ENCODE assay signal across 8 cellular contexts in the genomic region with DNA sequence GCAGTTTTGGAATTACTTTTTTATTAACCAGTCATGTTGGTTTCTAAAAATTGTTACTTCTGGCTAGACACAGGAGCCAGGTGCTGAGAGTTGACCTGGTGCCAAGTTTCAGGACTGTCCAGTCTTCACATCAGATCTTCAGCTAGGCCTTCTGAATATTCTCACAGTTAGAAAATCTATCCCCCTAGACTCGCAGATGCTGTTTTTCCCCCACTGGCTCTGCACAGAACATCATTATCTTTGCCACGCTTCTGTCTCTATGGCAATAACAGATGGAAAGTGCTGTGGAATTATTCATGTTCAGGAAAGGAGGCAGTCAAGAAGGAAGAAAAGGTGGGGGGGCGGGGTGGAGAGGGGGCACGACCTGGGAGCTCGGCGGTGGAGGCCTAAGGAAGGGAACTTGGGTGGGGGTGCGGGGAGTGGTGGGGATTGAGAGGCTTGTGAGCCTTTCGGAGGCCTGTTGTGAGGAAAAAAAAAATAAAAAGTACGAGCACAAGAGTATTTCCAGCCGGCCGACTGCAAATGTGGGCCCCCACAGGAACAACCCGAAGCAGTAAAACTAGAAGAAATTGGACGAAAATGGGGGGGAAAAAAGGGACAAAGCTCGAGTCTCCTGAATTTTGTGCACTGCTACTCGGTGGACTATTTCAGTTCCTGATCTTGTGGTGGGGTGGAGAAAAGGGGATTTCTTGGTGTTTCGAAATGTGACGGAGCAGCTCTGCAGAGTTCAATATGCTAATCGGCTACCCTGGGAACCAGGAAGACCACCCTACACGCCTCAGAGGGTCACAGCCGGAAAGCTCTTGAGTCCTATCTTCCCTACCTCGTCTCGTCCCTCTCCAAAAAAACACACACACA. TPM values are rescaled to one million over a fixed set of nuclear protein-coding genes. Genes with fewer than 3 reads are reported as not detected.
A peak's percentile ranks its signal among the peaks of the same experiment; 100 is the strongest.
DNase-seq lines count a peak whose midpoint lies in the region; ATAC-seq and TF ChIP-seq lines count a peak whose summit lies in the region.

No MANE protein-coding gene starts in this region.

- DNase-seq in DMS 273 (lab: John Stamatoyannopoulos, UW; ENCODE audit: unreplicated experiment) (peak; percentile 95), OCI-M1 (lab: John Stamatoyannopoulos, UW) (peak; percentile 77), left lung (peak; percentile 53 to 78), stomach (peak; percentile 35), 8988T (no peak)
- no peak for DNase-seq in central memory CD8-positive, alpha-beta T cell (ENCODE audit: low spot score in 2 of 2)

- H3K36me3 ChIP-seq in left lung (peaks cover 0 to 15% of the 10 kb centered on the region in 2 donors), stomach (no peaks in the 10 kb centered on the region)

- peak; percentile 7 for ATAC-seq in GM19455 (IDR thresholded peaks at IDR 0.05; ENCODE audit: unreplicated experiment)
- peak; percentile 2 for ATAC-seq in HG03520 (IDR thresholded peaks at IDR 0.05; ENCODE audit: unreplicated experiment)
- no peak for ATAC-seq in central memory CD8-positive, alpha-beta T cell (replicated peaks; ENCODE audit: extremely low read depth, poor library complexity, severe bottlenecking)
- ATAC-seq in left lung: peak; percentile 1

- TF ChIP-seq CTCF in left lung (IDR thresholded peaks at IDR 0.05): no peak
- no peak for TF ChIP-seq CTCF in stomach (IDR thresholded peaks at IDR 0.05)

- intact Hi-C loops in left lung (cut with DNase I): no loop called here
- intact Hi-C loops in stomach (cut with DNase I; ENCODE audit: low total_unique reads): no loop called here

- H3K27me3 ChIP-seq in left lung: no peaks in the 10 kb centered on the region
- no peaks in the 10 kb centered on the region for H3K27me3 ChIP-seq in stomach

- no peaks in the 10 kb centered on the region for H3K9me3 ChIP-seq in left lung
- H3K9me3 ChIP-seq in stomach: no peaks in the 10 kb centered on the region

- peak overlapping the region; percentile 96 for H3K27ac Mint-ChIP-seq in central memory CD8-positive, alpha-beta T cell (ENCODE audit: low read depth)

- peak overlapping the region; percentile 77 for H3K4me3 Mint-ChIP-seq in central memory CD8-positive, alpha-beta T cell

- no peaks in the 10 kb centered on the region for H3K27me3 Mint-ChIP-seq in central memory CD8-positive, alpha-beta T cell

- peaks cover 36% of the 10 kb centered on the region for H3K4me1 Mint-ChIP-seq in central memory CD8-positive, alpha-beta T cell

- no peak for TF ChIP-seq EP300 in stomach (IDR thresholded peaks at IDR 0.05)

- peak overlapping the region; percentile 100 for H3K27ac ChIP-seq in left lung
- H3K27ac ChIP-seq in stomach: peak overlapping the region; percentile 93 to 100 (median 99)

- H3K4me3 ChIP-seq in left lung (peak overlapping the region; percentile 31 to 94), stomach (peak overlapping the region; percentile 71 to 99 (median 93))

- peaks cover 34% of the 10 kb centered on the region for H3K36me3 Mint-ChIP-seq in central memory CD8-positive, alpha-beta T cell (ENCODE audit: insufficient read depth)

- no peak for TF ChIP-seq POLR2A in stomach (IDR thresholded peaks at IDR 0.05)

- 4 to 5% (median 5%) methylated on average over 22 of the region's 22 CpGs for WGBS in stomach, 5 donors

- peaks cover 11 to 41% of the 10 kb centered on the region in 2 donors for H3K4me1 ChIP-seq in left lung
- peaks cover 20 to 44% (median 44%) of the 10 kb centered on the region in 4 donors for H3K4me1 ChIP-seq in stomach

- H3K9me3 Mint-ChIP-seq in central memory CD8-positive, alpha-beta T cell: no peaks in the 10 kb centered on the region

RNA-seq across cellular contexts. Expression of a gene that starts 1.5 kb away (rescaled TPM):
- total RNA-seq in left lung: 100 to 1,000 TPM in 1 of 2 donors, 10 to 100 TPM in 1; 96.2 to 109 TPM
- 100 to 1,000 TPM in 1 of 5 donors, 10 to 100 TPM in 4; 33.6 to 107 (median 51.8) TPM for total RNA-seq in stomach
- 10 to 100 TPM in 1 of 3 donors, 1 to 10 TPM in 2; 6.3 to 12.8 (median 9.8) TPM for polyA plus RNA-seq in stomach

Comparison
In these comparisons a context has a peak if more than half of its experiments do, and no peak if none do; other contexts are left out.
1. DNase-seq: peak in DMS 273 (single experiment), OCI-M1 (single experiment), left lung (2 of 2) and stomach (single experiment); none in central memory CD8-positive, alpha-beta T cell (0 of 2) and 8988T (single experiment).